In genomic region chr1:108560143-108560429, GRCh38 we compare ENCODE assay signal across 8 cellular contexts. TPM values are rescaled to one million over a fixed set of nuclear protein-coding genes. Genes with fewer than 3 reads are reported as not detected.
DNase-seq lines count a peak whose midpoint lies in the region; ATAC-seq and TF ChIP-seq lines count a peak whose summit lies in the region.

No MANE protein-coding gene starts in this region.

- peak; percentile 9 for DNase-seq in SK-MEL-5 (ENCODE audit: low read depth, low spot score)
- no peak for DNase-seq in foreskin fibroblast
- no peak for DNase-seq in psoas muscle
- no peak for DNase-seq in putamen (ENCODE audit: low spot score)
- DNase-seq in cerebellar cortex (ENCODE audit: low spot score), result no peak
- DNase-seq in SW480 (ENCODE audit: low spot score), result no peak

- H3K4me3 ChIP-seq in foreskin fibroblast (ENCODE audit: low read depth in 1 of 2, low read length in 2 of 2) (peak overlapping the region; percentile 64 to 88), psoas muscle (peak overlapping the region; percentile 74)

- no peaks in the 10 kb centered on the region for H3K9me3 ChIP-seq in psoas muscle

- in situ Hi-C loops in SK-MEL-5 (cut with HindIII; ENCODE audit: low pct_unique_long_range_greater_than_20kb, low sequenced_read_pairs), result no loop called here

- no peaks in the 10 kb centered on the region for H3K4me1 ChIP-seq in psoas muscle

- no peaks in the 10 kb centered on the region for H3K27me3 ChIP-seq in psoas muscle (ENCODE audit: insufficient read depth in 3 of 3, low read length in 2 of 3)

- H3K36me3 ChIP-seq in psoas muscle (ENCODE audit: insufficient read depth in 1 of 2, low read depth in 1 of 2), result no peaks in the 10 kb centered on the region

- ATAC-seq in GM18907 (IDR thresholded peaks at IDR 0.05; ENCODE audit: unreplicated experiment) (peak; percentile 42), HG02798 (IDR thresholded peaks at IDR 0.05; ENCODE audit: poor library complexity, unreplicated experiment) (peak; percentile 44), psoas muscle (peak in 2 of 4 donors; percentile 25 to 47)

- TF ChIP-seq CTCF in foreskin fibroblast (IDR thresholded peaks at IDR 0.05; ENCODE audit: low read depth, low read length), result no peak
- no peak for TF ChIP-seq CTCF in psoas muscle (IDR thresholded peaks at IDR 0.05)

- WGBS in psoas muscle, 3 donors, result 0 to 1% (median 0%) methylated on average over 11 to 46 of the region's 46 CpGs

- intact Hi-C loops in psoas muscle (cut with DNase I), result loop anchor here in 1 of 2 donors (10.0 kb wide), 1 partner anchor 75 kb away; no protein-coding TSS in a partner anchor

- H3K27ac ChIP-seq in psoas muscle, result peak overlapping the region; percentile 11

RNA-seq across cellular contexts. Expression of gene EEIG2, which starts 0.2 kb away (rescaled TPM):
- total RNA-seq in SK-MEL-5 (2014; rRNA removed; shearing (Covaris generic)), result 36.0 and 38.5 TPM in 2 replicates
- polyA plus RNA-seq in SK-MEL-5 (2015; cell fraction: cytosol; rRNA removed), result 19.9 and 28.2 TPM in 2 replicates
- polyA plus RNA-seq in SK-MEL-5 (2015; cell fraction: nucleus; rRNA removed), result 25.2 and 26.7 TPM in 2 replicates
- 1 to 10 TPM in 3 of 4 donors, under 1 TPM in 1; 0.90 to 2.1 (median 1.3) TPM for total RNA-seq in psoas muscle
- polyA plus RNA-seq in psoas muscle, result 1 to 10 TPM in 1 of 3 donors, under 1 TPM in 2; 0.51 to 1.5 (median 0.53) TPM

Comparison
In these comparisons a context has a peak if more than half of its experiments do, and no peak if none do; other contexts are left out.
1. RNA of gene EEIG2, which starts 0.2 kb away (total RNA-seq): 36.0 to 38.5 TPM in SK-MEL-5; 0.90 to 2.1 TPM in psoas muscle; every median in the first group is over 10 times any median in the second.